32 cellular contexts compared by ENCODE assay signal in the genomic region with DNA sequence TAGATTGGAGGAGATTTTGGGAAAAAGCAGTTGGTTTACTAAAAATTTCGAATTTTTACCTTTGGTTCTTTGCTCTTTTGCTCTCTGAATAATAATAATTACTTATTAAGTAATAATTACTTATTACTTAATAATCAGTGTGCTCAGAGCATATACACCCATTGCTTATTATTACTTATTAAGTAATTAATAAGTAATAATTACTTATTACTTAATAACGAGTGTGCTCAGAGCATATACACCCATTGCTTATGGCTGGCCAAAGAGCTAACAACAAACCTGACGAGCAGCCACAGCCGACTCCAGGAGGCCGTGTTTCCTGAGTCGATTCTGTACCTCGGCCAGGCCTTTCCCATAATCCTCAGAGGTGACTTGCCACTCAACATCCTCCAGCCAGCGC. TPM values are rescaled to one million over a fixed set of nuclear protein-coding genes. Genes with fewer than 3 reads are reported as not detected.
"Had no signal": no experiment of that assay in that cellular context is flagged by ENCODE, and none has a peak within 500 bp of the region (broad histone marks: within the 10 kb centered on the region; RNA-seq: fewer than 3 reads in every experiment).

No MANE protein-coding gene starts in this region.

- H3K27ac ChIP-seq: stomach, suprapubic skin, testis, thoracic aorta, thyroid gland, tibial artery, tibial nerve, transverse colon, upper lobe of left lung, upper lobe of right lung, uterus, vagina had no signal

- H3K9me3 ChIP-seq: stomach, suprapubic skin, testis, thoracic aorta, thyroid gland, tibial artery, tibial nerve, transverse colon, upper lobe of left lung, upper lobe of right lung, uterus, vagina had no signal

- ATAC-seq: stimulated activated effector memory CD8-positive, alpha-beta T cell treated with anti-CD3 and anti-CD28 coated beads, Interleukin-12 subunit alpha, Interleukin-12 subunit beta, amount 100 ng/mL, for 72 hours; stimulated activated memory B cell treated with anti-CD40 and anti-IgM and Interleukin-4, amounts not matched to agents 10 μg/mL and 1 μg/mL and 100 μg/mL, for 72 hours; stimulated activated naive B cell treated with anti-CD40 and anti-IgM and Interleukin-4, amounts not matched to agents 10 μg/mL and 1 μg/mL and 100 μg/mL, for 72 hours; stimulated activated naive CD8-positive, alpha-beta T cell treated with anti-CD3 and anti-CD28 coated beads, Interleukin-15, amount 100 ng/mL, for 72 hours; stimulated activated naive CD8-positive, alpha-beta T cell treated with anti-CD3 and anti-CD28 coated beads, Interleukin-15, Interleukin-2, amounts not matched to agents 100 U/mL and 50 U/mL, for 24 hours; upper lobe of right lung had no signal

- H3K36me3 ChIP-seq: stomach, suprapubic skin, thoracic aorta, thyroid gland, tibial artery, tibial nerve, transverse colon, upper lobe of left lung, upper lobe of right lung, uterus, vagina had no signal

- H3K27me3 ChIP-seq: stomach, suprapubic skin, testis, thyroid gland, tibial artery, tibial nerve, transverse colon, upper lobe of left lung, upper lobe of right lung, uterus, vagina had no signal

- H3K4me1 ChIP-seq: stomach, suprapubic skin, testis, thyroid gland, tibial artery, tibial nerve, transverse colon, upper lobe of left lung, upper lobe of right lung, uterus, vagina had no signal

- FAIRE-seq: urothelium cell line had no signal

- DNase-seq: stimulated activated CD4-positive, alpha-beta T cell treated with anti-CD3 and anti-CD28 coated beads, Interleukin-2, amount 100 ng/mL, for 48 hours; stimulated activated CD4-positive, alpha-beta T cell treated with anti-CD3 and anti-CD28 coated beads, Interleukin-4, amount 100 ng/mL, for 1 hour; stimulated activated CD4-positive, alpha-beta T cell treated with anti-CD3 and anti-CD28 coated beads, Interleukin-4, amount 100 ng/mL, for 24 hours; stimulated activated CD4-positive, alpha-beta T cell treated with anti-CD3 and anti-CD28 coated beads, Interleukin-4, amount 100 ng/mL, for 4 hours; stimulated activated CD8-positive, alpha-beta memory T cell treated with anti-CD3 and anti-CD28 coated beads, Interleukin-4, amount 100 ng/mL, for 48 hours; stimulated activated naive B cell treated with anti-CD40 and anti-IgM and Interleukin-4, amounts not matched to agents 10 μg/mL and 1 μg/mL and 100 μg/mL, for 72 hours; stimulated activated naive CD4-positive, alpha-beta T cell; stimulated activated naive CD4-positive, alpha-beta T cell treated with Interleukin-2 at 50 U/mL for 16 hours; stimulated activated naive CD8-positive, alpha-beta T cell treated with anti-CD3 and anti-CD28 coated beads, Interleukin-15, amount 100 ng/mL, for 72 hours; stimulated activated naive CD8-positive, alpha-beta T cell treated with anti-CD3 and anti-CD28 coated beads, Interleukin-15, Interleukin-2, amounts not matched to agents 100 U/mL and 50 U/mL, for 24 hours; stomach; substantia nigra; testis; thyroid gland; tibial artery; transverse colon; trophoblast cell; upper lobe of left lung; upper lobe of right lung; uterus had no signal

- H3K4me3 ChIP-seq: stomach, suprapubic skin, testis, thoracic aorta, thyroid gland, tibial artery, tibial nerve, transverse colon, upper lobe of left lung, upper lobe of right lung, uterus, vagina had no signal

RNA-seq across cellular contexts. Expression of a gene that starts 20.5 kb away (rescaled TPM):
- total RNA-seq: thoracic aorta, upper lobe of right lung, ureter had no signal
- polyA plus RNA-seq: stomach had no signal

RNA-seq across cellular contexts. Expression of a gene that starts 34.4 kb away (rescaled TPM):
- total RNA-seq: stomach, subcutaneous adipose tissue, suprapubic skin, temporal lobe, testis, thoracic aorta, thyroid gland, tibial nerve, transverse colon, upper lobe of left lung, upper lobe of right lung, ureter, urinary bladder, uterus, vagina had no signal
- polyA plus RNA-seq: stomach, thymus, urinary bladder had no signal

RNA-seq across cellular contexts. Expression of a gene that starts 54.5 kb away (rescaled TPM):
- total RNA-seq: stomach, subcutaneous adipose tissue, suprapubic skin, temporal lobe, thoracic aorta, thyroid gland, tibial nerve, transverse colon, ureter, urinary bladder, uterus, vagina had no signal
- polyA plus RNA-seq: stomach, thymus, urinary bladder had no signal
